Comparison of ENCODE assay signal across 19 cellular contexts in genomic region chr16:17329412-17329811, GRCh38.
DNase-seq lines count a peak whose midpoint lies in the region; ATAC-seq and TF ChIP-seq lines count a peak whose summit lies in the region.
"Had no signal": no experiment of that assay in that cellular context is flagged by ENCODE, and none has a peak within 500 bp of the region (broad histone marks: within the 10 kb centered on the region; RNA-seq: fewer than 3 reads in every experiment).

No MANE protein-coding gene starts in this region.

- H3K36me3 Mint-ChIP-seq in activated naive CD8-positive, alpha-beta T cell treated with anti-CD3 and anti-CD28 coated beads, Interleukin-2, amount 50 U/mL, for 24 hours (ENCODE audit: low read depth) = no peaks in the 10 kb centered on the region
- H3K36me3 Mint-ChIP-seq: type B pancreatic cell had no signal

- POLR2A ChIA-PET in SK-N-SH (lab: Yijun Ruan, JAX) = interaction anchor here (1.0 kb wide), 1 partner anchor 17 kb away, joined by 3 read pairs; no protein-coding TSS in a partner anchor

- peaks cover 0 to 3% of the 10 kb centered on the region in 2 experiments for H3K36me3 ChIP-seq in SK-N-SH (replicated peaks in 1 of 2; ENCODE audit: control insufficient read depth in 1 of 2, insufficient read depth in 2 of 2, low read length in 1 of 2)
- H3K36me3 ChIP-seq in right atrium auricular region = no peaks in the 10 kb centered on the region
- H3K36me3 ChIP-seq in uterus = no peaks in the 10 kb centered on the region
- H3K36me3 ChIP-seq: SJSA1 had no signal

- 84% methylated on average over 5 of the region's 5 CpGs for WGBS in SK-N-SH (ENCODE audit: low lambda C conversion rate)

- H3K27me3 ChIP-seq in SK-N-SH (ENCODE audit: insufficient read depth) (no peaks in the 10 kb centered on the region), right atrium auricular region (no peaks in the 10 kb centered on the region), uterus (no peaks in the 10 kb centered on the region)
- H3K27me3 ChIP-seq: SJSA1 had no signal

- no peak overlapping the region for H2AFZ ChIP-seq in SK-N-SH (ENCODE audit: low read depth)

- no peak for TF ChIP-seq POLR2A in uterus (IDR thresholded peaks at IDR 0.05)

- H3K4me3 Mint-ChIP-seq in activated naive CD8-positive, alpha-beta T cell treated with anti-CD3 and anti-CD28 coated beads, Interleukin-2, amount 50 U/mL, for 24 hours = no peak overlapping the region
- H3K4me3 Mint-ChIP-seq: activated CD8-positive, alpha-beta T cell treated with anti-CD3 and anti-CD28 coated beads for 36 hours; activated naive CD4-positive, alpha-beta T cell treated with anti-CD3 and anti-CD28 coated beads for 36 hours; B cell; stimulated activated memory B cell treated with anti-CD40 and anti-IgM and Interleukin-4, amounts not matched to agents 10 μg/mL and 1 μg/mL and 100 μg/mL, for 72 hours; T-helper 2 cell treated with Interferon-gamma antibody and Interleukin-4, amounts not matched to agents 5 μg/mL and 100 μg/mL, for 36 hours; type B pancreatic cell had no signal

- H3K79me2 ChIP-seq in SK-N-SH (ENCODE audit: insufficient read depth) = peaks cover 98% of the 10 kb centered on the region

- H3K4me2 ChIP-seq in SK-N-SH = no peak overlapping the region

- no peak overlapping the region for H3K27ac Mint-ChIP-seq in activated naive CD8-positive, alpha-beta T cell treated with anti-CD3 and anti-CD28 coated beads, Interleukin-2, amount 50 U/mL, for 24 hours
- H3K27ac Mint-ChIP-seq: activated CD8-positive, alpha-beta T cell treated with anti-CD3 and anti-CD28 coated beads for 36 hours; activated naive CD4-positive, alpha-beta T cell treated with anti-CD3 and anti-CD28 coated beads for 36 hours; B cell; stimulated activated memory B cell treated with anti-CD40 and anti-IgM and Interleukin-4, amounts not matched to agents 10 μg/mL and 1 μg/mL and 100 μg/mL, for 72 hours; T-helper 2 cell treated with Interferon-gamma antibody and Interleukin-4, amounts not matched to agents 5 μg/mL and 100 μg/mL, for 36 hours; type B pancreatic cell had no signal

- H3K4me3 ChIP-seq in SK-N-SH (ENCODE audit: low read depth in 2 of 2, low read length in 1 of 2) = no peak overlapping the region
- H3K4me3 ChIP-seq in right atrium auricular region = no peak overlapping the region
- H3K4me3 ChIP-seq in uterus = no peak overlapping the region
- H3K4me3 ChIP-seq: SJSA1 had no signal

- no peak overlapping the region for H3K9ac ChIP-seq in SK-N-SH

- H3K9me2 ChIP-seq in SK-N-SH = no peaks in the 10 kb centered on the region

- H4K20me1 ChIP-seq in SK-N-SH (ENCODE audit: insufficient read depth) = peaks cover 95% of the 10 kb centered on the region

- ATAC-seq in SK-N-SH treated with all-trans-retinoic acid at 6 μM for 48 hours (no peak), sciatic nerve (peak; percentile 21), HG02623 (IDR thresholded peaks at IDR 0.05; ENCODE audit: unreplicated experiment) (no peak)
- ATAC-seq in activated naive CD8-positive, alpha-beta T cell treated with anti-CD3 and anti-CD28 coated beads, Interleukin-2, amount 50 U/mL, for 24 hours = no peak
- ATAC-seq: activated CD8-positive, alpha-beta T cell treated with anti-CD3 and anti-CD28 coated beads for 36 hours; stimulated activated memory B cell treated with anti-CD40 and anti-IgM and Interleukin-4, amounts not matched to agents 10 μg/mL and 1 μg/mL and 100 μg/mL, for 72 hours had no signal

- H3K27me3 Mint-ChIP-seq in activated naive CD8-positive, alpha-beta T cell treated with anti-CD3 and anti-CD28 coated beads, Interleukin-2, amount 50 U/mL, for 24 hours = no peaks in the 10 kb centered on the region
- H3K27me3 Mint-ChIP-seq: activated CD8-positive, alpha-beta T cell treated with anti-CD3 and anti-CD28 coated beads for 36 hours; B cell; stimulated activated memory B cell treated with anti-CD40 and anti-IgM and Interleukin-4, amounts not matched to agents 10 μg/mL and 1 μg/mL and 100 μg/mL, for 72 hours; type B pancreatic cell had no signal

- TF ChIP-seq RAD21 in SK-N-SH (IDR thresholded peaks at IDR 0.05; ENCODE audit: low read length) = no peak

- DNase-seq in SK-N-SH = no peak
- DNase-seq in right atrium auricular region (ENCODE audit: low spot score) = no peak
- DNase-seq in sciatic nerve (ENCODE audit: low spot score) = no peak
- DNase-seq in uterus = no peak
- no peak for DNase-seq in activated naive CD8-positive, alpha-beta T cell treated with anti-CD3 and anti-CD28 coated beads, Interleukin-2, amount 50 U/mL, for 24 hours
- no peak for DNase-seq in GM19238 (ENCODE audit: insufficient read length, low spot score)
- DNase-seq: activated CD4-positive, CD25-positive, alpha-beta regulatory T cell; activated CD8-positive, alpha-beta T cell treated with anti-CD3 and anti-CD28 coated beads for 36 hours; activated naive CD4-positive, alpha-beta T cell treated with anti-CD3 and anti-CD28 coated beads for 36 hours; activated T-cell treated with anti-CD3 and anti-CD28 coated beads, Interleukin-2, amount 50 U/mL, for 1 hour; NCI-H1417 treated with DMSO at 0.1 percent for 48 hours had no signal

- H3F3A ChIP-seq in SK-N-SH (replicated peaks; ENCODE audit: insufficient read depth) = peaks cover 22% of the 10 kb centered on the region

- H3K4me1 ChIP-seq in SK-N-SH (ENCODE audit: control insufficient read depth in 1 of 2, insufficient read depth in 2 of 2, low read depth in 1 of 2, low read length in 1 of 2) = peaks cover 0 to 28% of the 10 kb centered on the region in 2 experiments; a peak in 2 of 4 replicates
- H3K4me1 ChIP-seq in right atrium auricular region = peaks cover 0 to 14% of the 10 kb centered on the region in 2 donors
- peaks cover 0 to 5% of the 10 kb centered on the region in 2 donors for H3K4me1 ChIP-seq in uterus
- H3K4me1 ChIP-seq: Caco-2 had no signal

- no peaks in the 10 kb centered on the region for H3K9me3 Mint-ChIP-seq in activated naive CD8-positive, alpha-beta T cell treated with anti-CD3 and anti-CD28 coated beads, Interleukin-2, amount 50 U/mL, for 24 hours
- H3K9me3 Mint-ChIP-seq: activated CD8-positive, alpha-beta T cell treated with anti-CD3 and anti-CD28 coated beads for 36 hours; activated naive CD4-positive, alpha-beta T cell treated with anti-CD3 and anti-CD28 coated beads for 36 hours; stimulated activated memory B cell treated with anti-CD40 and anti-IgM and Interleukin-4, amounts not matched to agents 10 μg/mL and 1 μg/mL and 100 μg/mL, for 72 hours; T-helper 2 cell treated with Interferon-gamma antibody and Interleukin-4, amounts not matched to agents 5 μg/mL and 100 μg/mL, for 36 hours; type B pancreatic cell had no signal

- TF ChIP-seq CTCF in SK-N-SH (IDR thresholded peaks at IDR 0.05) (no peak), right atrium auricular region (IDR thresholded peaks at IDR 0.05) (no peak), uterus (IDR thresholded peaks at IDR 0.05) (no peak)

- H3K27ac ChIP-seq in SK-N-SH (ENCODE audit: low read depth in 2 of 2, low read length in 1 of 2) (peak overlapping the region in 1 of 2 experiments; percentile 84; a peak in 2 of 4 replicates), right atrium auricular region (peak overlapping the region; percentile 68 to 85), uterus (peak overlapping the region; percentile 63 to 78)
- H3K27ac ChIP-seq: SJSA1 had no signal

- no peaks in the 10 kb centered on the region for H3K4me1 Mint-ChIP-seq in activated naive CD8-positive, alpha-beta T cell treated with anti-CD3 and anti-CD28 coated beads, Interleukin-2, amount 50 U/mL, for 24 hours

- no peak for TF ChIP-seq EP300 in SK-N-SH (IDR thresholded peaks at IDR 0.05; ENCODE audit: borderline replicate concordance in 1 of 2, low read depth in 1 of 2, low read length in 1 of 2)

- CTCF ChIA-PET in SK-N-SH (lab: Yijun Ruan, JAX) = interaction anchor here (0.7 to 1.6 kb wide), 2 partner anchors 138 to 139 kb away, joined by 3 to 6 read pairs; no protein-coding TSS in a partner anchor

- H3K9me3 ChIP-seq in SK-N-SH = no peaks in the 10 kb centered on the region
- H3K9me3 ChIP-seq in right atrium auricular region = no peaks in the 10 kb centered on the region
- H3K9me3 ChIP-seq in uterus = no peaks in the 10 kb centered on the region
- H3K9me3 ChIP-seq: Caco-2, SJSA1 had no signal

- intact Hi-C loops in sciatic nerve (cut with DNase I) (no loop called here), uterus (cut with DNase I; ENCODE audit: low total_unique reads) (no loop called here)

TF ChIP-seq in SK-N-SH, 30 proteins besides CTCF, POLR2A, EP300 and RAD21:
- TF ChIP-seq GATA2 (CRISPR knock-in tag; IDR thresholded peaks at IDR 0.05) (peak; percentile 52), FOXJ3 (CRISPR knock-in tag; IDR thresholded peaks at IDR 0.05) (no peak)

TF ChIP-seq in SK-N-SH treated with all-trans-retinoic acid at 6 μM for 48 hours, 23 proteins besides CTCF, POLR2A, EP300 and RAD21:
- TF ChIP-seq BACH2 (CRISPR knock-in tag; IDR thresholded peaks at IDR 0.05; ENCODE audit: borderline replicate concordance) = no peak
- TF ChIP-seq POU6F1 (CRISPR knock-in tag; IDR thresholded peaks at IDR 0.05; ENCODE audit: borderline replicate concordance, low read depth) = no peak
- TF ChIP-seq CSDC2 (CRISPR knock-in tag; IDR thresholded peaks at IDR 0.05) = no peak
- no peak for TF ChIP-seq ZNF565 (CRISPR knock-in tag; conservative IDR thresholded peaks at IDR 0.05; ENCODE audit: low read depth)
- no peak for TF ChIP-seq ZC3H10 (CRISPR knock-in tag; IDR thresholded peaks at IDR 0.05)
- TF ChIP-seq ISL1 (CRISPR knock-in tag; IDR thresholded peaks at IDR 0.05) = no peak
TF ChIP-seq in SK-N-SH treated with all-trans-retinoic acid at 6 μM for 48 hours: peak in this region for 0.
